ENCODE assay signal across 11 cellular contexts in the genomic region with DNA sequence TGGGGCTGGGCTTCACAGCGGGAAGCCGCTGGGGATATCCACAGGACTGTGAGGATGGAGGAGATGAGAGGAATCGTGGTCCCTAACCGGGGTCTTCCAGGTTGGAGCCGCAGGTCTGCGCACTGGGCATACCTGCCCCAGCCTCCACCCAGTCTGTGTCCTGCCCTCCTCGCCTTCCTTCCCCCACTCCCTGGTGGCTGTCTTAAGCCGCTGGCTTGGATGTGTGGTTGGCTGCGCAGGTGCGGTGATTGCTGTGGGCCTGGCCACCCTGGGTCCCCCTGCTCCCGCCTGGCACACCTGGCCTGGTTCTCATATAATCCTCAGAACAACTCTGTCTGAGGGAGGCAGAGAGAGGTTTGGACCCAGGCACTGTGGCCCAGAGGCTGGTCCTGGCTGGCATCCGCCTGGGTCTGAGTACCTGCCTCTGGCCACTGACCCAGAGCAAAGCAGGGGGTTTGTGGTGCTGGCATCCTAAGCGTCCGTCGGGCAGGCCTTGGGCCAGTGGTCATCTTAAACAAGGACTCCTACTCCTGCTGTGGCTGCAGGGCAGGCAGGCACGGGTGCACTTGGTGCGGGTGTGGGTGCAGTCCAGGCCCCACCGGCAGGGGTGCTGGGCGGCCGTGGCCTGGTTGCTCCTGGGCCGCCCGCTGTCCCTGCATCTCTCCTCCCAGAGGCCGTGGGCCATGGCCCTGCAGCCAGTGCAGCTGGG. TPM values are rescaled to one million over a fixed set of nuclear protein-coding genes. Genes with fewer than 3 reads are reported as not detected.
DNase-seq lines count a peak whose midpoint lies in the region; ATAC-seq and TF ChIP-seq lines count a peak whose summit lies in the region.
"Had no signal": no experiment of that assay in that cellular context is flagged by ENCODE, and none has a peak within 500 bp of the region (broad histone marks: within the 10 kb centered on the region; RNA-seq: fewer than 3 reads in every experiment).

No MANE protein-coding gene starts in this region.

- no peak overlapping the region for H4K12ac ChIP-seq in trophoblast cell (ENCODE audit: low read depth, low read length)

- H3K27ac ChIP-seq in ACC112 (ENCODE audit: low read depth, low read length) (peak overlapping the region; percentile 65; the same call in 1 of the 2 replicates), RWPE2 (ENCODE audit: poor library complexity, severe bottlenecking) (peak overlapping the region; percentile 77), trophoblast cell (ENCODE audit: low read depth, low read length) (peak overlapping the region; percentile 18)

- H3K79me2 ChIP-seq in ACC112 (ENCODE audit: control insufficient read depth, insufficient read depth, low read length, unreplicated experiment) (peaks cover 35% of the 10 kb centered on the region), trophoblast cell (ENCODE audit: control insufficient read depth, insufficient read depth, low read length, poor library complexity) (peaks cover 2% of the 10 kb centered on the region)

- no peak overlapping the region for H3K4me3 ChIP-seq in ACC112 (ENCODE audit: low read depth, low read length)
- no peak overlapping the region for H3K4me3 ChIP-seq in RWPE2 (ENCODE audit: severe bottlenecking)
- peak overlapping the region; percentile 31 for H3K4me3 ChIP-seq in epithelial cell of proximal tubule (ENCODE audit: low read depth, low read length)
- H3K4me3 ChIP-seq in trophoblast cell (ENCODE audit: low read depth, low read length), result no peak overlapping the region

- H3K9ac ChIP-seq in trophoblast cell (ENCODE audit: low read length), result no peak overlapping the region

- ATAC-seq in RWPE2 (ENCODE audit: low read depth) (peak; percentile 47; the same call in 2 of the 3 replicates), HG02973 (IDR thresholded peaks at IDR 0.05; ENCODE audit: unreplicated experiment) (no peak)
- no peak for ATAC-seq in activated CD4-positive, alpha-beta T cell treated with anti-CD3 and anti-CD28 coated beads for 36 hours
- ATAC-seq: T-helper 17 cell had no signal

- H2BK120ac ChIP-seq in trophoblast cell (ENCODE audit: insufficient read depth, low read length, poor library complexity), result no peak overlapping the region

- H2BK12ac ChIP-seq in trophoblast cell (ENCODE audit: low read length), result peak overlapping the region; percentile 9

- DNase-seq in RWPE2 (ENCODE audit: low spot score) (no peak), epithelial cell of proximal tubule (ENCODE audit: low read depth) (no peak), trophoblast cell (no peak), mucosa of gallbladder (ENCODE audit: low spot score) (no peak)
- DNase-seq in activated CD4-positive, alpha-beta T cell treated with anti-CD3 and anti-CD28 coated beads for 36 hours, result no peak
- DNase-seq in T-helper 2 cell treated with Interferon-gamma antibody and Interleukin-4, amounts not matched to agents 5 μg/mL and 100 μg/mL, for 36 hours (ENCODE audit: low spot score), result no peak
- DNase-seq: NCI-H1105 treated with DMSO at 0.1 percent for 48 hours, NCI-H748 treated with DMSO at 0.1 percent for 48 hours, T-helper 17 cell had no signal

- H3K4me3 Mint-ChIP-seq in activated CD4-positive, alpha-beta T cell treated with anti-CD3 and anti-CD28 coated beads for 36 hours, result no peak overlapping the region
- H3K4me3 Mint-ChIP-seq in T-helper 2 cell treated with Interferon-gamma antibody and Interleukin-4, amounts not matched to agents 5 μg/mL and 100 μg/mL, for 36 hours, result no peak overlapping the region
- H3K4me3 Mint-ChIP-seq: T-helper 17 cell had no signal

- no peaks in the 10 kb centered on the region for H3K4me1 Mint-ChIP-seq in activated CD4-positive, alpha-beta T cell treated with anti-CD3 and anti-CD28 coated beads for 36 hours
- H3K4me1 Mint-ChIP-seq in T-helper 2 cell treated with Interferon-gamma antibody and Interleukin-4, amounts not matched to agents 5 μg/mL and 100 μg/mL, for 36 hours (ENCODE audit: low read depth), result no peaks in the 10 kb centered on the region

- H3K27me3 Mint-ChIP-seq in activated CD4-positive, alpha-beta T cell treated with anti-CD3 and anti-CD28 coated beads for 36 hours, result no peaks in the 10 kb centered on the region
- H3K27me3 Mint-ChIP-seq in T-helper 2 cell treated with Interferon-gamma antibody and Interleukin-4, amounts not matched to agents 5 μg/mL and 100 μg/mL, for 36 hours (ENCODE audit: low read depth), result no peaks in the 10 kb centered on the region
- H3K27me3 Mint-ChIP-seq: T-helper 17 cell had no signal

- intact Hi-C loops in activated CD4-positive, alpha-beta T cell treated with anti-CD3 and anti-CD28 coated beads for 36 hours (cut with DNase I, micrococcal nuclease), result no loop called here

- no peaks in the 10 kb centered on the region for H3K36me3 ChIP-seq in ACC112 (ENCODE audit: insufficient read depth, low read length)
- H3K36me3 ChIP-seq in RWPE2 (ENCODE audit: low read depth), result 0 out of 2 replicates have a peak, but pooled peaks cover 6% of the 10 kb centered on the region
- peaks cover 23 to 27% of the 10 kb centered on the region in 2 experiments for H3K36me3 ChIP-seq in trophoblast cell (ENCODE audit: control insufficient read depth in 1 of 2, insufficient read depth in 2 of 2, low read length in 2 of 2)

- H2AFZ ChIP-seq in ACC112 (ENCODE audit: low read length, unreplicated experiment) (no peak overlapping the region), trophoblast cell (ENCODE audit: insufficient read depth, low read length, poor library complexity) (peak overlapping the region; percentile 3)

- H3K14ac ChIP-seq in trophoblast cell (ENCODE audit: low read length), result peak overlapping the region; percentile 32

- H3K23ac ChIP-seq in trophoblast cell (ENCODE audit: low read length), result no peak overlapping the region

- H3K79me1 ChIP-seq in trophoblast cell (ENCODE audit: low read length), result peaks cover 5% of the 10 kb centered on the region

- H2BK5ac ChIP-seq in trophoblast cell (ENCODE audit: low read depth, low read length, poor library complexity), result no peak overlapping the region

- H2AK5ac ChIP-seq in trophoblast cell (ENCODE audit: low read length), result peak overlapping the region; percentile 8

- peak overlapping the region; percentile 21 for H3K4me2 ChIP-seq in trophoblast cell (ENCODE audit: low read length)

- peak overlapping the region; percentile 8 for H3K18ac ChIP-seq in trophoblast cell (ENCODE audit: low read length)

- no peak overlapping the region for H4K91ac ChIP-seq in trophoblast cell (ENCODE audit: low read depth, low read length)

- CTCF ChIA-PET in activated CD4-positive, alpha-beta T cell treated with anti-CD3 and anti-CD28 coated beads for 36 hours (lab: Charles Lee), result no interaction called here

- peak overlapping the region; percentile 49 for H4K8ac ChIP-seq in trophoblast cell (ENCODE audit: low read depth, low read length)

- H3K4ac ChIP-seq in trophoblast cell (ENCODE audit: low read depth, low read length), result no peak overlapping the region

- H3K4me1 ChIP-seq in ACC112 (ENCODE audit: control insufficient read depth, insufficient read depth, low read length, unreplicated experiment) (peaks cover 27% of the 10 kb centered on the region), RWPE2 (ENCODE audit: insufficient read depth, poor library complexity, severe bottlenecking) (peaks cover 19% of the 10 kb centered on the region), trophoblast cell (ENCODE audit: control insufficient read depth in 1 of 2, insufficient read depth in 2 of 2, low read length in 2 of 2) (peaks cover 19% of the 10 kb centered on the region in 2 experiments)

- TF ChIP-seq CTCF in RWPE2 (IDR thresholded peaks at IDR 0.05; ENCODE audit: poor library complexity, severe bottlenecking) (no peak), epithelial cell of proximal tubule (conservative IDR thresholded peaks at IDR 0.05; ENCODE audit: low read depth, low read length) (no peak)

- POLR2A ChIA-PET in activated CD4-positive, alpha-beta T cell treated with anti-CD3 and anti-CD28 coated beads for 36 hours (lab: Charles Lee), result no interaction called here

- H3K27ac Mint-ChIP-seq in activated CD4-positive, alpha-beta T cell treated with anti-CD3 and anti-CD28 coated beads for 36 hours, result no peak overlapping the region
- H3K27ac Mint-ChIP-seq in T-helper 2 cell treated with Interferon-gamma antibody and Interleukin-4, amounts not matched to agents 5 μg/mL and 100 μg/mL, for 36 hours, result no peak overlapping the region
- H3K27ac Mint-ChIP-seq: T-helper 17 cell had no signal

- H3K9me3 Mint-ChIP-seq in activated CD4-positive, alpha-beta T cell treated with anti-CD3 and anti-CD28 coated beads for 36 hours (ENCODE audit: low read depth), result no peaks in the 10 kb centered on the region
- no peaks in the 10 kb centered on the region for H3K9me3 Mint-ChIP-seq in T-helper 2 cell treated with Interferon-gamma antibody and Interleukin-4, amounts not matched to agents 5 μg/mL and 100 μg/mL, for 36 hours

- H3K27me3 ChIP-seq in ACC112 (ENCODE audit: insufficient read depth, low read length) (no peaks in the 10 kb centered on the region), RWPE2 (ENCODE audit: insufficient read depth, poor library complexity, severe bottlenecking) (no peaks in the 10 kb centered on the region), trophoblast cell (ENCODE audit: insufficient read depth, low read length) (no peaks in the 10 kb centered on the region)

- no CpG with 5 or more reads among the region's 23 CpGs for whole genome bisulfite sequencing in trophoblast cell (ENCODE audit: extremely low coverage, insufficient coverage, insufficient read length)

- H3K9me3 ChIP-seq in RWPE2 (ENCODE audit: severe bottlenecking), result no peaks in the 10 kb centered on the region
- no peaks in the 10 kb centered on the region for H3K9me3 ChIP-seq in trophoblast cell (ENCODE audit: insufficient read depth, low read depth, low read length)

- no peaks in the 10 kb centered on the region for H3K36me3 Mint-ChIP-seq in activated CD4-positive, alpha-beta T cell treated with anti-CD3 and anti-CD28 coated beads for 36 hours (ENCODE audit: low read depth)
- no peaks in the 10 kb centered on the region for H3K36me3 Mint-ChIP-seq in T-helper 2 cell treated with Interferon-gamma antibody and Interleukin-4, amounts not matched to agents 5 μg/mL and 100 μg/mL, for 36 hours (ENCODE audit: low read depth)

RNA-seq across cellular contexts. Expression of gene PLXNA1, which starts 18.7 kb away (rescaled TPM):
- 35.5 and 42.2 TPM in 2 replicates for total RNA-seq in epithelial cell of proximal tubule
- polyA plus RNA-seq in trophoblast cell (2013), result 32.2 and 33.7 TPM in 2 replicates
- 1 to 10 TPM; 6.7 to 8.8 TPM for total RNA-seq in activated CD4-positive, alpha-beta T cell treated with anti-CD3 and anti-CD28 coated beads for 36 hours
- total RNA-seq in mucosa of gallbladder, result 41.5 TPM

Comparison
In these comparisons a context has a peak if more than half of its experiments do, and no peak if none do; other contexts are left out.
1. H3K27ac ChIP-seq: peak in every context shown above with its lines; median percentile 77 in RWPE2; 65 in ACC112; 18 in trophoblast cell.